In genomic region chr4:185730387-185730786, GRCh38 we compare ENCODE assay signal across 9 cellular contexts.
A peak's percentile ranks its signal among the peaks of the same experiment; 100 is the strongest.
DNase-seq lines count a peak whose midpoint lies in the region; ATAC-seq and TF ChIP-seq lines count a peak whose summit lies in the region.
"Had no signal": no experiment of that assay in that cellular context is flagged by ENCODE, and none has a peak within 500 bp of the region (broad histone marks: within the 10 kb centered on the region; RNA-seq: fewer than 3 reads in every experiment).

No MANE protein-coding gene starts in this region.

- ATAC-seq in GM19438 (IDR thresholded peaks at IDR 0.05; ENCODE audit: low read depth, unreplicated experiment) = peak; percentile 53
- peak; percentile 61 for ATAC-seq in HG03354 (IDR thresholded peaks at IDR 0.05; ENCODE audit: poor library complexity, severe bottlenecking, unreplicated experiment)
- ATAC-seq: Panc1 had no signal

- no peak overlapping the region for H2AFZ ChIP-seq in osteoblast (ENCODE audit: low read length)

- H3K79me2 ChIP-seq in osteoblast (ENCODE audit: insufficient read depth, low read length) = peaks cover 4% of the 10 kb centered on the region

- peaks cover 17% of the 10 kb centered on the region for H3K4me1 ChIP-seq in osteoblast (ENCODE audit: insufficient read depth, low read length)

- H4K20me1 ChIP-seq in osteoblast (ENCODE audit: insufficient read depth, low read length) = peaks cover 5% of the 10 kb centered on the region

- H3K4me3 ChIP-seq in brain microvascular endothelial cell (ENCODE audit: low read depth, low read length) (no peak overlapping the region), osteoblast (ENCODE audit: insufficient read depth, low read length) (no peak overlapping the region)

- H3K9me3 ChIP-seq in osteoblast (ENCODE audit: low read depth, low read length) = no peaks in the 10 kb centered on the region

- H3K36me3 ChIP-seq in brain microvascular endothelial cell (replicated peaks) (peaks cover 10% of the 10 kb centered on the region), osteoblast (ENCODE audit: insufficient read depth, low read length) (no peaks in the 10 kb centered on the region)

- in situ Hi-C loops in brain microvascular endothelial cell (cut with HindIII; ENCODE audit: low pct_ligation_motif_present, low sequenced_read_pairs) = no loop called here

- DNase-seq in brain microvascular endothelial cell = peak; percentile 67
- DNase-seq in osteoblast (ENCODE audit: insufficient read length, low spot score, missing footprints) = no peak
- no peak for DNase-seq in NCI-H146 treated with DMSO at 0.1 percent for 48 hours (lab: John Stamatoyannopoulos, UW; ENCODE audit: unreplicated experiment)
- DNase-seq in EL = no peak
- no peak for DNase-seq in activated CD4-positive, alpha-beta T cell treated with anti-CD3 and anti-CD28 coated beads for 4 hours
- DNase-seq in C1 segment of cervical spinal cord (lab: John Stamatoyannopoulos, UW) = no peak

- TF ChIP-seq CTCF in brain microvascular endothelial cell (IDR thresholded peaks at IDR 0.05; ENCODE audit: low read depth, low read length, missing control alignments) (no peak), osteoblast (IDR thresholded peaks at IDR 0.05; ENCODE audit: extremely low read depth, low read depth, low read length) (no peak)

- H3K27ac ChIP-seq in brain microvascular endothelial cell = peak overlapping the region; percentile 77
- H3K27ac ChIP-seq in osteoblast (ENCODE audit: low read depth, low read length) = peak overlapping the region; percentile 62

- no peaks in the 10 kb centered on the region for H3K27me3 ChIP-seq in brain microvascular endothelial cell (replicated peaks)
- H3K27me3 ChIP-seq in osteoblast (ENCODE audit: insufficient read depth, low read length) = no peaks in the 10 kb centered on the region

- H3K4me2 ChIP-seq in osteoblast (ENCODE audit: insufficient read depth, low read length) = no peak overlapping the region
